In genomic region chr3:189853906-189854305, GRCh38 we compare ENCODE assay signal across 18 cellular contexts.
"Had no signal": no experiment of that assay in that cellular context is flagged by ENCODE, and none has a peak within 500 bp of the region (broad histone marks: within the 10 kb centered on the region; RNA-seq: fewer than 3 reads in every experiment).

No MANE protein-coding gene starts in this region.

- FAIRE-seq: colon, islet of Langerhans had no signal

- H3K27ac ChIP-seq: epithelial cell of prostate, esophagus squamous epithelium, gastrocnemius medialis, heart right ventricle, neutrophil, right atrium auricular region had no signal

- H3K4me2 ChIP-seq: smooth muscle cell had no signal

- ATAC-seq: effector memory CD8-positive, alpha-beta T cell; gastrocnemius medialis; heart right ventricle; mucosa of descending colon; naive thymus-derived CD8-positive, alpha-beta T cell had no signal

- H3K36me3 ChIP-seq: gastrocnemius medialis, heart right ventricle, neutrophil, right atrium auricular region had no signal

- H3K4me1 ChIP-seq: gastrocnemius medialis had no signal

- H3K4me3 ChIP-seq: esophagus squamous epithelium, gastrocnemius medialis, heart right ventricle, mucosa of descending colon, right atrium auricular region, smooth muscle cell had no signal

- H3K27me3 ChIP-seq: esophagus squamous epithelium, gastrocnemius medialis, heart right ventricle, neutrophil, right atrium auricular region had no signal

- DNase-seq: effector memory CD8-positive, alpha-beta T cell; esophagus squamous epithelium; gastrocnemius medialis; heart right ventricle; hypothalamus; kidney glomerular epithelial cell; mucosa of descending colon; naive thymus-derived CD8-positive, alpha-beta T cell; posterior cingulate gyrus; stimulated activated CD4-positive, alpha-beta T cell treated with anti-CD3 and anti-CD28 coated beads, Interleukin-2, amount 100 ng/mL, for 48 hours; stimulated activated naive CD4-positive, alpha-beta T cell treated with Interleukin-2 at 50 U/mL for 16 hours; trophoblast cell had no signal

- H3K9me3 ChIP-seq: esophagus squamous epithelium, gastrocnemius medialis, mucosa of descending colon, neutrophil, right atrium auricular region had no signal
